In genomic region chr15:86711476-86711875, GRCh38 we compare ENCODE assay signal across 28 cellular contexts.
"Had no signal": no experiment of that assay in that cellular context is flagged by ENCODE, and none has a peak within 500 bp of the region (broad histone marks: within the 10 kb centered on the region; RNA-seq: fewer than 3 reads in every experiment).

No MANE protein-coding gene starts in this region.

- H3K4me1 Mint-ChIP-seq: stimulated activated effector memory CD8-positive, alpha-beta T cell treated with anti-CD3 and anti-CD28 coated beads, Interleukin-12 subunit alpha, Interleukin-12 subunit beta, amount 100 ng/mL, for 72 hours; stimulated activated memory B cell treated with anti-CD40 and anti-IgM and Interleukin-4, amounts not matched to agents 10 μg/mL and 1 μg/mL and 100 μg/mL, for 72 hours; stimulated activated naive B cell treated with anti-CD40 and anti-IgM and Interleukin-4, amounts not matched to agents 10 μg/mL and 1 μg/mL and 100 μg/mL, for 72 hours; stimulated activated naive CD8-positive, alpha-beta T cell treated with anti-CD3 and anti-CD28 coated beads, Interleukin-15, amount 100 ng/mL, for 72 hours had no signal

- H3K27ac Mint-ChIP-seq: stimulated activated effector memory CD8-positive, alpha-beta T cell treated with anti-CD3 and anti-CD28 coated beads, Interleukin-12 subunit alpha, Interleukin-12 subunit beta, amount 100 ng/mL, for 72 hours; stimulated activated memory B cell treated with anti-CD40 and anti-IgM and Interleukin-4, amounts not matched to agents 10 μg/mL and 1 μg/mL and 100 μg/mL, for 72 hours; stimulated activated naive B cell treated with anti-CD40 and anti-IgM and Interleukin-4, amounts not matched to agents 10 μg/mL and 1 μg/mL and 100 μg/mL, for 72 hours; stimulated activated naive CD8-positive, alpha-beta T cell treated with anti-CD3 and anti-CD28 coated beads, Interleukin-15, amount 100 ng/mL, for 72 hours; stimulated activated naive CD8-positive, alpha-beta T cell treated with anti-CD3 and anti-CD28 coated beads, Interleukin-15, Interleukin-2, amounts not matched to agents 100 ng/mL and 50 ng/mL, for 24 hours; type B pancreatic cell had no signal

- DNase-seq: stimulated activated CD4-positive, alpha-beta T cell treated with anti-CD3 and anti-CD28 coated beads, Interleukin-2, amount 100 ng/mL, for 48 hours; stimulated activated CD4-positive, alpha-beta T cell treated with anti-CD3 and anti-CD28 coated beads, Interleukin-4, amount 100 ng/mL, for 1 hour; stimulated activated CD4-positive, alpha-beta T cell treated with anti-CD3 and anti-CD28 coated beads, Interleukin-4, amount 100 ng/mL, for 24 hours; stimulated activated CD4-positive, alpha-beta T cell treated with anti-CD3 and anti-CD28 coated beads, Interleukin-4, amount 100 ng/mL, for 4 hours; stimulated activated CD8-positive, alpha-beta memory T cell treated with anti-CD3 and anti-CD28 coated beads, Interleukin-4, amount 100 ng/mL, for 48 hours; stimulated activated naive B cell treated with anti-CD40 and anti-IgM and Interleukin-4, amounts not matched to agents 10 μg/mL and 1 μg/mL and 100 μg/mL, for 72 hours; stimulated activated naive CD4-positive, alpha-beta T cell; stimulated activated naive CD4-positive, alpha-beta T cell treated with Interleukin-2 at 50 U/mL for 16 hours; stimulated activated naive CD8-positive, alpha-beta T cell treated with anti-CD3 and anti-CD28 coated beads, Interleukin-15, amount 100 ng/mL, for 72 hours; stimulated activated naive CD8-positive, alpha-beta T cell treated with anti-CD3 and anti-CD28 coated beads, Interleukin-15, Interleukin-2, amounts not matched to agents 100 U/mL and 50 U/mL, for 24 hours; stomach; substantia nigra; testis; thyroid gland; tibial artery; transverse colon; trophoblast cell; upper lobe of left lung; upper lobe of right lung; uterus had no signal

- H3K4me3 ChIP-seq: stomach, suprapubic skin, testis, thoracic aorta, thyroid gland, tibial artery, tibial nerve, transverse colon, upper lobe of left lung, upper lobe of right lung, uterus, vagina had no signal

- H3K4me3 Mint-ChIP-seq: stimulated activated effector memory CD8-positive, alpha-beta T cell treated with anti-CD3 and anti-CD28 coated beads, Interleukin-12 subunit alpha, Interleukin-12 subunit beta, amount 100 ng/mL, for 72 hours; stimulated activated memory B cell treated with anti-CD40 and anti-IgM and Interleukin-4, amounts not matched to agents 10 μg/mL and 1 μg/mL and 100 μg/mL, for 72 hours; stimulated activated naive B cell treated with anti-CD40 and anti-IgM and Interleukin-4, amounts not matched to agents 10 μg/mL and 1 μg/mL and 100 μg/mL, for 72 hours; stimulated activated naive CD8-positive, alpha-beta T cell treated with anti-CD3 and anti-CD28 coated beads, Interleukin-15, amount 100 ng/mL, for 72 hours; stimulated activated naive CD8-positive, alpha-beta T cell treated with anti-CD3 and anti-CD28 coated beads, Interleukin-15, Interleukin-2, amounts not matched to agents 100 ng/mL and 50 ng/mL, for 24 hours; type B pancreatic cell had no signal

- H3K9me3 ChIP-seq: stomach, suprapubic skin, testis, thoracic aorta, thyroid gland, tibial artery, tibial nerve, transverse colon, upper lobe of left lung, upper lobe of right lung, uterus, vagina had no signal

- H3K9me3 Mint-ChIP-seq: stimulated activated effector memory CD8-positive, alpha-beta T cell treated with anti-CD3 and anti-CD28 coated beads, Interleukin-12 subunit alpha, Interleukin-12 subunit beta, amount 100 ng/mL, for 72 hours; stimulated activated memory B cell treated with anti-CD40 and anti-IgM and Interleukin-4, amounts not matched to agents 10 μg/mL and 1 μg/mL and 100 μg/mL, for 72 hours; stimulated activated naive CD8-positive, alpha-beta T cell treated with anti-CD3 and anti-CD28 coated beads, Interleukin-15, amount 100 ng/mL, for 72 hours; stimulated activated naive CD8-positive, alpha-beta T cell treated with anti-CD3 and anti-CD28 coated beads, Interleukin-15, Interleukin-2, amounts not matched to agents 100 ng/mL and 50 ng/mL, for 24 hours; type B pancreatic cell had no signal

- H3K27me3 ChIP-seq: stomach, suprapubic skin, testis, thyroid gland, tibial artery, tibial nerve, transverse colon, upper lobe of left lung, upper lobe of right lung, uterus, vagina had no signal

- H3K36me3 Mint-ChIP-seq: stimulated activated effector memory CD8-positive, alpha-beta T cell treated with anti-CD3 and anti-CD28 coated beads, Interleukin-12 subunit alpha, Interleukin-12 subunit beta, amount 100 ng/mL, for 72 hours; stimulated activated memory B cell treated with anti-CD40 and anti-IgM and Interleukin-4, amounts not matched to agents 10 μg/mL and 1 μg/mL and 100 μg/mL, for 72 hours; stimulated activated naive B cell treated with anti-CD40 and anti-IgM and Interleukin-4, amounts not matched to agents 10 μg/mL and 1 μg/mL and 100 μg/mL, for 72 hours; type B pancreatic cell had no signal

- ATAC-seq: stimulated activated effector memory CD8-positive, alpha-beta T cell treated with anti-CD3 and anti-CD28 coated beads, Interleukin-12 subunit alpha, Interleukin-12 subunit beta, amount 100 ng/mL, for 72 hours; stimulated activated memory B cell treated with anti-CD40 and anti-IgM and Interleukin-4, amounts not matched to agents 10 μg/mL and 1 μg/mL and 100 μg/mL, for 72 hours; stimulated activated naive B cell treated with anti-CD40 and anti-IgM and Interleukin-4, amounts not matched to agents 10 μg/mL and 1 μg/mL and 100 μg/mL, for 72 hours; stimulated activated naive CD8-positive, alpha-beta T cell treated with anti-CD3 and anti-CD28 coated beads, Interleukin-15, amount 100 ng/mL, for 72 hours; stimulated activated naive CD8-positive, alpha-beta T cell treated with anti-CD3 and anti-CD28 coated beads, Interleukin-15, Interleukin-2, amounts not matched to agents 100 U/mL and 50 U/mL, for 24 hours; upper lobe of right lung had no signal

- H3K4me1 ChIP-seq: suprapubic skin, testis, thyroid gland, tibial artery, tibial nerve, upper lobe of left lung, upper lobe of right lung, uterus, vagina had no signal

- H3K27ac ChIP-seq: stomach, suprapubic skin, testis, thoracic aorta, thyroid gland, tibial artery, tibial nerve, transverse colon, upper lobe of left lung, upper lobe of right lung, uterus, vagina had no signal

- H3K27me3 Mint-ChIP-seq: stimulated activated memory B cell treated with anti-CD40 and anti-IgM and Interleukin-4, amounts not matched to agents 10 μg/mL and 1 μg/mL and 100 μg/mL, for 72 hours; stimulated activated naive B cell treated with anti-CD40 and anti-IgM and Interleukin-4, amounts not matched to agents 10 μg/mL and 1 μg/mL and 100 μg/mL, for 72 hours; stimulated activated naive CD8-positive, alpha-beta T cell treated with anti-CD3 and anti-CD28 coated beads, Interleukin-15, amount 100 ng/mL, for 72 hours; stimulated activated naive CD8-positive, alpha-beta T cell treated with anti-CD3 and anti-CD28 coated beads, Interleukin-15, Interleukin-2, amounts not matched to agents 100 ng/mL and 50 ng/mL, for 24 hours; type B pancreatic cell had no signal

- H3K36me3 ChIP-seq: stomach, suprapubic skin, thoracic aorta, thyroid gland, tibial artery, tibial nerve, transverse colon, upper lobe of left lung, upper lobe of right lung, uterus, vagina had no signal
